ENCODE assay signal across 27 cellular contexts in genomic region chr22:46894851-46895640, GRCh38.
DNase-seq lines count a peak whose midpoint lies in the region; ATAC-seq and TF ChIP-seq lines count a peak whose summit lies in the region.
"Had no signal": no experiment of that assay in that cellular context is flagged by ENCODE, and none has a peak within 500 bp of the region (broad histone marks: within the 10 kb centered on the region; RNA-seq: fewer than 3 reads in every experiment).

No MANE protein-coding gene starts in this region.

- no peak overlapping the region for H3K4me2 ChIP-seq in mesenchymal stem cell (ENCODE audit: low read length, poor library complexity, severe bottlenecking)

- DNase-seq in HFFc6 (no peak), mesenchymal stem cell (no peak), left colon (no peak), GOT3 (lab: John Stamatoyannopoulos, UW) (no peak)
- no peak for DNase-seq in activated CD4-positive, alpha-beta memory T cell treated with anti-CD3 and anti-CD28 coated beads for 36 hours
- DNase-seq: activated CD8-positive, alpha-beta T cell treated with anti-CD3 and anti-CD28 coated beads for 36 hours; activated naive CD4-positive, alpha-beta T cell treated with Interleukin-2 at 50 U/mL for 16 hours; activated T-cell treated with anti-CD3 and anti-CD28 coated beads, Interleukin-2, amount 50 U/mL, for 24 hours; brain microvascular endothelial cell; Calu3; colonic mucosa; gastrocnemius medialis; H9; natural killer cell; NCI-H146; NCI-H510A treated with DMSO at 0.1 percent for 48 hours; pancreas; PC-3; SHP77 treated with DMSO at 0.1 percent for 48 hours; stimulated activated CD4-positive, alpha-beta T cell treated with anti-CD3 and anti-CD28 coated beads, Interleukin-15, amount 100 ng/mL, for 24 hours; stimulated activated naive CD8-positive, alpha-beta T cell treated with anti-CD3 and anti-CD28 coated beads, Interleukin-15, amount 100 ng/mL, for 72 hours; SW 1271 had no signal

- no peak overlapping the region for H2AFZ ChIP-seq in mesenchymal stem cell (ENCODE audit: low read depth, low read length)

- no peak overlapping the region for H3K14ac ChIP-seq in mesenchymal stem cell (ENCODE audit: low read length in 2 of 2)

- no peak overlapping the region for H3K4ac ChIP-seq in mesenchymal stem cell (ENCODE audit: low read depth in 1 of 2, low read length in 2 of 2)

- intact Hi-C loops in left colon (cut with DNase I, micrococcal nuclease) = no loop called here
- intact Hi-C loops in activated CD4-positive, alpha-beta memory T cell treated with anti-CD3 and anti-CD28 coated beads for 36 hours (cut with micrococcal nuclease) = no loop called here

- no peaks in the 10 kb centered on the region for H3K4me1 ChIP-seq in mesenchymal stem cell (ENCODE audit: control insufficient read depth, insufficient read depth, low read depth, low read length)
- H3K4me1 ChIP-seq: adrenal gland, colonic mucosa, pancreas had no signal

- no peak overlapping the region for H2BK15ac ChIP-seq in mesenchymal stem cell (ENCODE audit: low read depth, poor library complexity, severe bottlenecking)

- no peak overlapping the region for H2BK5ac ChIP-seq in mesenchymal stem cell (ENCODE audit: low read depth, low read length, poor library complexity, severe bottlenecking)

- H2AK5ac ChIP-seq in mesenchymal stem cell (ENCODE audit: low read length, severe bottlenecking) = no peak overlapping the region

- no peak for TF ChIP-seq CTCF in HFFc6 (IDR thresholded peaks at IDR 0.05)

- peak overlapping the region; percentile 31 for H3K27ac ChIP-seq in cingulate gyrus (ENCODE audit: low read depth, low read length)
- no peak overlapping the region for H3K27ac ChIP-seq in mesenchymal stem cell (ENCODE audit: low read length, poor library complexity, severe bottlenecking)
- H3K27ac ChIP-seq in temporal lobe (ENCODE audit: low read depth, low read length) = peak overlapping the region; percentile 23
- H3K27ac ChIP-seq: brain microvascular endothelial cell, colonic mucosa, gastrocnemius medialis, pancreas had no signal

- no peak overlapping the region for H3K23ac ChIP-seq in mesenchymal stem cell (ENCODE audit: low read length in 2 of 2)

- peak overlapping the region; percentile 27 for H4K8ac ChIP-seq in mesenchymal stem cell (ENCODE audit: low read length)

- CTCF ChIA-PET in activated CD4-positive, alpha-beta memory T cell treated with anti-CD3 and anti-CD28 coated beads for 36 hours (lab: Charles Lee) = no interaction called here

- no peaks in the 10 kb centered on the region for H3K9me3 ChIP-seq in mesenchymal stem cell (ENCODE audit: control insufficient read depth, low read length)
- H3K9me3 ChIP-seq: adrenal gland, colonic mucosa, esophagus muscularis mucosa, gastrocnemius medialis, pancreas had no signal

- H3K4me1 Mint-ChIP-seq in HFFc6 (ENCODE audit: low read depth) = no peaks in the 10 kb centered on the region; the same call in 1 of the 2 replicates
- H3K4me1 Mint-ChIP-seq in activated CD4-positive, alpha-beta memory T cell treated with anti-CD3 and anti-CD28 coated beads for 36 hours (ENCODE audit: low read depth) = peaks cover 3% of the 10 kb centered on the region
- H3K4me1 Mint-ChIP-seq: WTC11 had no signal

- POLR2A ChIA-PET in activated CD4-positive, alpha-beta memory T cell treated with anti-CD3 and anti-CD28 coated beads for 36 hours (lab: Charles Lee) = no interaction called here

- H2BK120ac ChIP-seq in mesenchymal stem cell (ENCODE audit: low read depth, low read length) = no peak overlapping the region

- peak overlapping the region; percentile 68 for H3K9ac ChIP-seq in mesenchymal stem cell (ENCODE audit: low read length)

- H3K9me3 Mint-ChIP-seq in HFFc6 = no peaks in the 10 kb centered on the region
- no peaks in the 10 kb centered on the region for H3K9me3 Mint-ChIP-seq in activated CD4-positive, alpha-beta memory T cell treated with anti-CD3 and anti-CD28 coated beads for 36 hours
- H3K9me3 Mint-ChIP-seq: activated CD8-positive, alpha-beta T cell treated with anti-CD3 and anti-CD28 coated beads for 36 hours; activated T-cell treated with anti-CD3 and anti-CD28 coated beads, Interleukin-2, amount 50 U/mL, for 24 hours; H9; natural killer cell; stimulated activated naive CD8-positive, alpha-beta T cell treated with anti-CD3 and anti-CD28 coated beads, Interleukin-15, amount 100 ng/mL, for 72 hours; WTC11 had no signal

- peak overlapping the region; percentile 54; the same call in 1 of the 2 replicates for H3K27ac Mint-ChIP-seq in HFFc6
- H3K27ac Mint-ChIP-seq in activated CD4-positive, alpha-beta memory T cell treated with anti-CD3 and anti-CD28 coated beads for 36 hours = no peak overlapping the region
- H3K27ac Mint-ChIP-seq: activated CD8-positive, alpha-beta T cell treated with anti-CD3 and anti-CD28 coated beads for 36 hours; activated T-cell treated with anti-CD3 and anti-CD28 coated beads, Interleukin-2, amount 50 U/mL, for 24 hours; H9; natural killer cell had no signal

- no peak overlapping the region for H4K91ac ChIP-seq in mesenchymal stem cell (ENCODE audit: low read length)

- no peak overlapping the region for H3K4me3 Mint-ChIP-seq in HFFc6
- H3K4me3 Mint-ChIP-seq in activated CD4-positive, alpha-beta memory T cell treated with anti-CD3 and anti-CD28 coated beads for 36 hours = no peak overlapping the region
- H3K4me3 Mint-ChIP-seq: activated CD8-positive, alpha-beta T cell treated with anti-CD3 and anti-CD28 coated beads for 36 hours; activated T-cell treated with anti-CD3 and anti-CD28 coated beads, Interleukin-2, amount 50 U/mL, for 24 hours; H9; natural killer cell; stimulated activated naive CD8-positive, alpha-beta T cell treated with anti-CD3 and anti-CD28 coated beads, Interleukin-15, amount 100 ng/mL, for 72 hours; WTC11 had no signal

- peaks cover 36% of the 10 kb centered on the region in 2 experiments for H3K36me3 ChIP-seq in mesenchymal stem cell (ENCODE audit: control insufficient read depth in 1 of 2, insufficient read depth in 2 of 2, low read depth in 1 of 2, low read length in 2 of 2)
- H3K36me3 ChIP-seq: colonic mucosa, pancreas had no signal

- no peak overlapping the region for H3K18ac ChIP-seq in mesenchymal stem cell (ENCODE audit: low read depth in 1 of 2, low read length in 2 of 2)

- peaks cover 20% of the 10 kb centered on the region for H3K36me3 Mint-ChIP-seq in HFFc6 (ENCODE audit: low read depth)
- H3K36me3 Mint-ChIP-seq in activated CD4-positive, alpha-beta memory T cell treated with anti-CD3 and anti-CD28 coated beads for 36 hours = peaks cover 20% of the 10 kb centered on the region
- H3K36me3 Mint-ChIP-seq: natural killer cell had no signal

- H3K27me3 Mint-ChIP-seq in HFFc6 (ENCODE audit: insufficient read depth) = peaks cover 2% of the 10 kb centered on the region; the same call in 1 of the 2 replicates
- H3K27me3 Mint-ChIP-seq in activated CD4-positive, alpha-beta memory T cell treated with anti-CD3 and anti-CD28 coated beads for 36 hours = no peaks in the 10 kb centered on the region
- H3K27me3 Mint-ChIP-seq: activated CD8-positive, alpha-beta T cell treated with anti-CD3 and anti-CD28 coated beads for 36 hours; activated T-cell treated with anti-CD3 and anti-CD28 coated beads, Interleukin-2, amount 50 U/mL, for 24 hours; stimulated activated naive CD8-positive, alpha-beta T cell treated with anti-CD3 and anti-CD28 coated beads, Interleukin-15, amount 100 ng/mL, for 72 hours had no signal

- H3K4me3 ChIP-seq in mesenchymal stem cell (ENCODE audit: insufficient read depth in 1 of 2, low read depth in 1 of 2, low read length in 2 of 2) = no peak overlapping the region
- H3K4me3 ChIP-seq: adrenal gland, colonic mucosa, esophagus muscularis mucosa, gastrocnemius medialis, pancreas had no signal

- peaks cover 35% of the 10 kb centered on the region for H3K79me1 ChIP-seq in mesenchymal stem cell (replicated peaks; ENCODE audit: low read length, poor library complexity, severe bottlenecking)

- H3K27me3 ChIP-seq in mesenchymal stem cell (ENCODE audit: control insufficient read depth in 1 of 2, insufficient read depth in 1 of 2, low read length in 2 of 2) = no peaks in the 10 kb centered on the region
- H3K27me3 ChIP-seq: adrenal gland, brain microvascular endothelial cell, colonic mucosa, esophagus muscularis mucosa, gastrocnemius medialis, pancreas had no signal

- ATAC-seq in left colon = no peak
- ATAC-seq: activated CD8-positive, alpha-beta T cell treated with anti-CD3 and anti-CD28 coated beads for 36 hours; gastrocnemius medialis; natural killer cell; PC-3; stimulated activated naive CD8-positive, alpha-beta T cell treated with anti-CD3 and anti-CD28 coated beads, Interleukin-15, amount 100 ng/mL, for 72 hours; WTC11 had no signal

- 86% methylated on average over 12 of the region's 15 CpGs for WGBS in mesenchymal stem cell

- no peak overlapping the region for H2BK12ac ChIP-seq in mesenchymal stem cell (ENCODE audit: low read length in 2 of 2)
